In the genomic region with DNA sequence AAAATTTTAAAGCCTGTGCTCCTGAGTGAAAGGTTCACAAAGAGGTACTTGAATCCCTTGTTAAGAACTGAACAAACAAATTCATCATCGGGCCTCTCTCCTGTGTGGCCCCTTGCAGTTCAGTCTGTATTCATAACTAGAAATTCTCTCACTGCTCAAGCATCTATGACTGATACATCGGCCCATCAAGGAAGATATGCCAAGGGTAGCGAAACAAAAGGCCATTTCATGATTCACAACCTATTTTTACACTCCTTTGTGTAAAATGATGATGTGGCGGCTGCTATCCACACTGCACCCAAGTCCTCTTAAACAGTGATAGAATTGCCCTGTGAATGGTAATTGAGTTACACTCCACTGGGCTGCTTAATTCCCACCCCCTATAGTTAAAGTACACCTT, we compare ENCODE assay signal across 9 cellular contexts.
DNase-seq lines count a peak whose midpoint lies in the region; ATAC-seq and TF ChIP-seq lines count a peak whose summit lies in the region.
"Had no signal": no experiment of that assay in that cellular context is flagged by ENCODE, and none has a peak within 500 bp of the region (broad histone marks: within the 10 kb centered on the region; RNA-seq: fewer than 3 reads in every experiment).

No MANE protein-coding gene starts in this region.

- ATAC-seq in HG02678 (IDR thresholded peaks at IDR 0.05; ENCODE audit: unreplicated experiment): no peak

- no peak for TF ChIP-seq CTCF in brain (conservative IDR thresholded peaks at IDR 0.05)
- no peak for TF ChIP-seq CTCF in osteocyte (IDR thresholded peaks at IDR 0.05)

- H3K4me3 Mint-ChIP-seq in brain (peak overlapping the region in 4 of 5 experiments; percentile 23 to 78 (median 56)), osteocyte (ENCODE audit: unreplicated experiment) (no peak overlapping the region)
- H3K4me3 Mint-ChIP-seq: natural killer cell treated with Interleukin-12 subunit alpha and Interleukin-12 subunit beta and Interleukin-15 and Interleukin-18, amount 100 ng/mL, for 72 hours had no signal

- peak; percentile 41 for DNase-seq in GM04504 (ENCODE audit: low read depth)
- DNase-seq in NCI-H187 (lab: John Stamatoyannopoulos, UW): peak; percentile 65 to 66
- no peak for DNase-seq in osteocyte (ENCODE audit: extremely low spot score, unreplicated experiment)
- DNase-seq in activated CD4-positive, alpha-beta T cell treated with anti-CD3 and anti-CD28 coated beads, Interleukin-2, amount 50 U/mL, for 1 hour: no peak
- DNase-seq in mucosa of gallbladder (ENCODE audit: low spot score): no peak
- no peak for DNase-seq in NCI-H1694 treated with DMSO at 0.1 percent for 48 hours (lab: John Stamatoyannopoulos, UW)

- H3K36me3 Mint-ChIP-seq in brain (peaks cover 5% of the 10 kb centered on the region), osteocyte (ENCODE audit: unreplicated experiment) (peaks cover 3% of the 10 kb centered on the region)
- H3K36me3 Mint-ChIP-seq: natural killer cell treated with Interleukin-12 subunit alpha and Interleukin-12 subunit beta and Interleukin-15 and Interleukin-18, amount 100 ng/mL, for 72 hours had no signal

- H3K27ac Mint-ChIP-seq in brain (peak overlapping the region; percentile 76 to 95 (median 86)), osteocyte (ENCODE audit: unreplicated experiment) (peak overlapping the region; percentile 20)
- H3K27ac Mint-ChIP-seq: natural killer cell treated with Interleukin-12 subunit alpha and Interleukin-12 subunit beta and Interleukin-15 and Interleukin-18, amount 100 ng/mL, for 72 hours had no signal

- H3K27me3 Mint-ChIP-seq in brain (no peaks in the 10 kb centered on the region), osteocyte (ENCODE audit: unreplicated experiment) (no peaks in the 10 kb centered on the region)
- H3K27me3 Mint-ChIP-seq: natural killer cell treated with Interleukin-12 subunit alpha and Interleukin-12 subunit beta and Interleukin-15 and Interleukin-18, amount 100 ng/mL, for 72 hours had no signal

- H3K9me3 Mint-ChIP-seq in brain (peaks cover 0 to 2% (median 0%) of the 10 kb centered on the region in 5 experiments), osteocyte (ENCODE audit: unreplicated experiment) (no peaks in the 10 kb centered on the region)
- H3K9me3 Mint-ChIP-seq: natural killer cell treated with Interleukin-12 subunit alpha and Interleukin-12 subunit beta and Interleukin-15 and Interleukin-18, amount 100 ng/mL, for 72 hours had no signal

- H3K4me1 Mint-ChIP-seq in brain (peaks cover 46% of the 10 kb centered on the region), osteocyte (ENCODE audit: unreplicated experiment) (peaks cover 38% of the 10 kb centered on the region)

Comparison
In these comparisons a context has a peak if more than half of its experiments do, and no peak if none do; other contexts are left out.
1. DNase-seq: peak in GM04504 (single experiment) and NCI-H187 (2 of 2); none in osteocyte (single experiment), activated CD4-positive, alpha-beta T cell treated with anti-CD3 and anti-CD28 coated beads, Interleukin-2, amount 50 U/mL, for 1 hour (single experiment), mucosa of gallbladder (single experiment) and NCI-H1694 treated with DMSO at 0.1 percent for 48 hours (single experiment).